Comparison of ENCODE assay signal across 1 cellular context in genomic region chr12:45260481-45260824, GRCh38.
TF ChIP-seq lines count a peak whose summit lies in the region.

No MANE protein-coding gene starts in this region.

TF ChIP-seq in GM23338, 12 proteins besides CTCF, POLR2A, EP300 and RAD21 (continued from another document):
- TF ChIP-seq REST (IDR thresholded peaks at IDR 0.05; ENCODE audit: unreplicated experiment) = no peak
